Comparison of ENCODE assay signal across 9 cellular contexts in the genomic region with DNA sequence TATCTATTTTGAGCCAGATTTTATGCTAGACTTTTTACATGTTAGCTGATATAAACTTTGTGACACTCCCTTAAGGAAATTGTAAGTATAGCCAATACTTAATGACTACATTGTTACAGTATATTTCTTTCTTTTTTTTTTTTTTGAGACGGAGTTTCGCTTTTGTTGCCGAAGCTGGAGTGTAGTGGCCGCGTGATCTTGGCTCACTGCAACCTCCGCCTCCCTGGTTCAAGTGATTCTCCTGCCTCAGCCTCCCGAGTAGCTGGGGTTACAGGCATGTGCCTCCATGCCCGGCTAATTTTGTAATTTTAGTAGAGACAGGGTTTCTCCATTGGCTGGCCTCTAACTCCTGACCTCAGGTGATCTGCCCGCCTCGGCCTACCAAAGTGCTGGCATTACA. TPM values are rescaled to one million over a fixed set of nuclear protein-coding genes. Genes with fewer than 3 reads are reported as not detected.
DNase-seq lines count a peak whose midpoint lies in the region; ATAC-seq and TF ChIP-seq lines count a peak whose summit lies in the region.
"Not testable (repeated sequence)": the region's sequence is repeated elsewhere in the genome, so short reads cannot be mapped to it uniquely, and the experiment has no call there.
"Had no signal": no experiment of that assay in that cellular context is flagged by ENCODE, and none has a peak within 500 bp of the region (broad histone marks: within the 10 kb centered on the region; RNA-seq: fewer than 3 reads in every experiment).

No MANE protein-coding gene starts in this region.

- H4K20me1 ChIP-seq in DOHH2 (ENCODE audit: control insufficient read depth, insufficient read depth, low read depth, low read length) = not testable (repeated sequence)

- peaks cover 11% of the 10 kb centered on the region for H3K4me1 ChIP-seq in ACC112 (ENCODE audit: control insufficient read depth, insufficient read depth, low read length, unreplicated experiment)
- H3K4me1 ChIP-seq in DOHH2 (ENCODE audit: control insufficient read depth, low read length) = peaks cover 68% of the 10 kb centered on the region
- not testable (repeated sequence) for H3K4me1 ChIP-seq in endodermal cell (ENCODE audit: control insufficient read depth, insufficient read depth, low read length)

- H3K4me2 ChIP-seq in DOHH2 (ENCODE audit: low read length) = peak overlapping the region; percentile 48

- peaks cover 74% of the 10 kb centered on the region for H3K4me1 Mint-ChIP-seq in activated CD4-positive, alpha-beta T cell treated with anti-CD3 and anti-CD28 coated beads for 36 hours
- H3K4me1 Mint-ChIP-seq in activated T-helper 17 cell treated with anti-CD3 and anti-CD28 coated beads, Interleukin-2, amount 50 U/mL, for 72 hours = peaks cover 39% of the 10 kb centered on the region
- peaks cover 44% of the 10 kb centered on the region for H3K4me1 Mint-ChIP-seq in endodermal cell
- H3K4me1 Mint-ChIP-seq in nephron progenitor cell = not testable (repeated sequence)
- H3K4me1 Mint-ChIP-seq in stimulated activated naive CD8-positive, alpha-beta T cell treated with anti-CD3 and anti-CD28 coated beads, Interleukin-15, Interleukin-2, amounts not matched to agents 100 ng/mL and 50 ng/mL, for 24 hours (ENCODE audit: low read depth) = peaks cover 82% of the 10 kb centered on the region

- intact Hi-C loops in activated CD4-positive, alpha-beta T cell treated with anti-CD3 and anti-CD28 coated beads for 36 hours (cut with DNase I, micrococcal nuclease) = not testable (repeated sequence)

- not testable (repeated sequence) for DNase-seq in SK-N-MC (ENCODE audit: low read depth, low spot score); activated CD4-positive, alpha-beta T cell treated with anti-CD3 and anti-CD28 coated beads for 36 hours; endodermal cell; nephron progenitor cell

- 91 to 94% methylated on average over 7 to 10 of the region's 10 CpGs for WGBS in endodermal cell (ENCODE audit: insufficient coverage in 1 of 2, insufficient read length in 1 of 2), 2 experiments

- H3K36me3 ChIP-seq in ACC112 (ENCODE audit: insufficient read depth, low read length) = not testable (repeated sequence)
- H3K36me3 ChIP-seq in DOHH2 (ENCODE audit: control insufficient read depth, low read length) (peaks cover 60% of the 10 kb centered on the region), SK-N-MC (ENCODE audit: insufficient read depth, low read length) (peaks cover 65% of the 10 kb centered on the region), endodermal cell (ENCODE audit: control insufficient read depth, insufficient read depth, low read length) (peaks cover 15% of the 10 kb centered on the region)

- not testable (repeated sequence) for H3K9me3 Mint-ChIP-seq in activated CD4-positive, alpha-beta T cell treated with anti-CD3 and anti-CD28 coated beads for 36 hours (ENCODE audit: low read depth); activated T-helper 17 cell treated with anti-CD3 and anti-CD28 coated beads, Interleukin-2, amount 50 U/mL, for 72 hours; endodermal cell; stimulated activated naive CD8-positive, alpha-beta T cell treated with anti-CD3 and anti-CD28 coated beads, Interleukin-15, Interleukin-2, amounts not matched to agents 100 ng/mL and 50 ng/mL, for 24 hours
- H3K9me3 Mint-ChIP-seq in nephron progenitor cell = peaks cover 42% of the 10 kb centered on the region

- H3K36me3 Mint-ChIP-seq in activated CD4-positive, alpha-beta T cell treated with anti-CD3 and anti-CD28 coated beads for 36 hours (ENCODE audit: low read depth) = peaks cover 28% of the 10 kb centered on the region
- peaks cover 25% of the 10 kb centered on the region for H3K36me3 Mint-ChIP-seq in activated T-helper 17 cell treated with anti-CD3 and anti-CD28 coated beads, Interleukin-2, amount 50 U/mL, for 72 hours (ENCODE audit: low read depth)
- H3K36me3 Mint-ChIP-seq in endodermal cell (ENCODE audit: low read depth) = peaks cover 11% of the 10 kb centered on the region
- H3K36me3 Mint-ChIP-seq in nephron progenitor cell (ENCODE audit: low read depth) = peaks cover 91% of the 10 kb centered on the region
- peaks cover 36% of the 10 kb centered on the region for H3K36me3 Mint-ChIP-seq in stimulated activated naive CD8-positive, alpha-beta T cell treated with anti-CD3 and anti-CD28 coated beads, Interleukin-15, Interleukin-2, amounts not matched to agents 100 ng/mL and 50 ng/mL, for 24 hours (ENCODE audit: low read depth)

- H3K27me3 ChIP-seq in ACC112 (ENCODE audit: insufficient read depth, low read length); DOHH2 (ENCODE audit: control insufficient read depth, low read length); endodermal cell (ENCODE audit: control insufficient read depth, insufficient read depth, low read length, poor library complexity, severe bottlenecking): not testable (repeated sequence)

- peaks cover 31% of the 10 kb centered on the region for H3F3A ChIP-seq in DOHH2 (ENCODE audit: control insufficient read depth, insufficient read depth)

- H3K9ac ChIP-seq in SK-N-MC (ENCODE audit: insufficient read length); endodermal cell (ENCODE audit: extremely low read depth, low read length, poor library complexity, severe bottlenecking): not testable (repeated sequence)

- POLR2A ChIA-PET in activated CD4-positive, alpha-beta T cell treated with anti-CD3 and anti-CD28 coated beads for 36 hours (lab: Charles Lee) = interaction anchor here (0.9 kb wide), 1 partner anchor 231 kb away, joined by 4 read pairs; no protein-coding TSS in a partner anchor

- not testable (repeated sequence) for H2AFZ ChIP-seq in ACC112 (ENCODE audit: low read length, unreplicated experiment)

- not testable (repeated sequence) for H3K4me3 ChIP-seq in ACC112 (ENCODE audit: low read depth, low read length); DOHH2 (ENCODE audit: low read length); SK-N-MC; endodermal cell (ENCODE audit: low read length)

- not testable (repeated sequence) for H3K9me3 ChIP-seq in DOHH2 (ENCODE audit: control insufficient read depth, insufficient read depth, low read length); SK-N-MC (ENCODE audit: low read depth, low read length); endodermal cell (ENCODE audit: control insufficient read depth, low read length)

- H3K4me3 Mint-ChIP-seq in activated CD4-positive, alpha-beta T cell treated with anti-CD3 and anti-CD28 coated beads for 36 hours; endodermal cell; nephron progenitor cell; stimulated activated naive CD8-positive, alpha-beta T cell treated with anti-CD3 and anti-CD28 coated beads, Interleukin-15, Interleukin-2, amounts not matched to agents 100 ng/mL and 50 ng/mL, for 24 hours: not testable (repeated sequence)
- H3K4me3 Mint-ChIP-seq in activated T-helper 17 cell treated with anti-CD3 and anti-CD28 coated beads, Interleukin-2, amount 50 U/mL, for 72 hours = peak overlapping the region; percentile 77

- H3K27me3 Mint-ChIP-seq in activated CD4-positive, alpha-beta T cell treated with anti-CD3 and anti-CD28 coated beads for 36 hours; activated T-helper 17 cell treated with anti-CD3 and anti-CD28 coated beads, Interleukin-2, amount 50 U/mL, for 72 hours; endodermal cell (ENCODE audit: insufficient read depth); nephron progenitor cell (ENCODE audit: low read depth, poor library complexity); stimulated activated naive CD8-positive, alpha-beta T cell treated with anti-CD3 and anti-CD28 coated beads, Interleukin-15, Interleukin-2, amounts not matched to agents 100 ng/mL and 50 ng/mL, for 24 hours: not testable (repeated sequence)

- H3K79me2 ChIP-seq in ACC112 (ENCODE audit: control insufficient read depth, insufficient read depth, low read length, unreplicated experiment) = peaks cover 93% of the 10 kb centered on the region
- peaks cover 100% of the 10 kb centered on the region for H3K79me2 ChIP-seq in DOHH2 (ENCODE audit: control insufficient read depth, low read length)

- CTCF ChIA-PET in activated CD4-positive, alpha-beta T cell treated with anti-CD3 and anti-CD28 coated beads for 36 hours (lab: Charles Lee) = interaction anchor here (1.1 kb wide), 1 partner anchor 23 kb away, joined by 3 read pairs; no protein-coding TSS in a partner anchor

- ATAC-seq in activated CD4-positive, alpha-beta T cell treated with anti-CD3 and anti-CD28 coated beads for 36 hours; activated T-helper 17 cell treated with anti-CD3 and anti-CD28 coated beads, Interleukin-2, amount 50 U/mL, for 72 hours (replicated peaks): not testable (repeated sequence)

- H3K27ac Mint-ChIP-seq in activated CD4-positive, alpha-beta T cell treated with anti-CD3 and anti-CD28 coated beads for 36 hours = peak overlapping the region; percentile 51
- H3K27ac Mint-ChIP-seq in activated T-helper 17 cell treated with anti-CD3 and anti-CD28 coated beads, Interleukin-2, amount 50 U/mL, for 72 hours = peak overlapping the region; percentile 57
- H3K27ac Mint-ChIP-seq in endodermal cell (peak overlapping the region; percentile 95), nephron progenitor cell (peak overlapping the region; percentile 55)
- peak overlapping the region; percentile 63 for H3K27ac Mint-ChIP-seq in stimulated activated naive CD8-positive, alpha-beta T cell treated with anti-CD3 and anti-CD28 coated beads, Interleukin-15, Interleukin-2, amounts not matched to agents 100 ng/mL and 50 ng/mL, for 24 hours

- not testable (repeated sequence) for TF ChIP-seq CTCF in DOHH2 (IDR thresholded peaks at IDR 0.05; ENCODE audit: low read depth, low read length, poor library complexity, severe bottlenecking); endodermal cell (conservative IDR thresholded peaks at IDR 0.05); nephron progenitor cell (IDR thresholded peaks at IDR 0.05)

- peak overlapping the region; percentile 33; the same call in 1 of the 2 replicates for H3K27ac ChIP-seq in ACC112 (ENCODE audit: low read depth, low read length)
- H3K27ac ChIP-seq in DOHH2 (ENCODE audit: low read depth, low read length) = peak overlapping the region; percentile 58
- 0 out of 2 replicates have a peak overlapping the region, but pooled peaks have one; percentile 47 for H3K27ac ChIP-seq in SK-N-MC
- not testable (repeated sequence) for H3K27ac ChIP-seq in endodermal cell (ENCODE audit: low read depth, low read length)

- H3K9me2 ChIP-seq in DOHH2 (replicated peaks; ENCODE audit: control insufficient read depth, low read length) = not testable (repeated sequence)

RNA-seq across cellular contexts. Expression of gene NDUFC1, which starts 11.1 kb away (rescaled TPM):
- 10 to 100 TPM; 41.9 to 64.8 TPM for total RNA-seq in activated CD4-positive, alpha-beta T cell treated with anti-CD3 and anti-CD28 coated beads for 36 hours
- 10 to 100 TPM; 34.9 to 43.6 TPM for total RNA-seq in activated T-helper 17 cell treated with anti-CD3 and anti-CD28 coated beads, Interleukin-2, amount 50 U/mL, for 72 hours
- 10 to 100 TPM; 54.2 to 64.5 TPM for total RNA-seq in endodermal cell
- 84.0 TPM for polyA plus RNA-seq in endodermal cell (2013, experiment 1 of 2)
- polyA plus RNA-seq in endodermal cell (2013, experiment 2 of 2) = 82.4 TPM

RNA-seq across cellular contexts. Expression of gene NAA15, which starts 12.1 kb away (rescaled TPM):
- 100 to 1,000 TPM in 1 of 2 experiments, 10 to 100 TPM in 1; 64.3 to 113 TPM for total RNA-seq in activated CD4-positive, alpha-beta T cell treated with anti-CD3 and anti-CD28 coated beads for 36 hours
- total RNA-seq in activated T-helper 17 cell treated with anti-CD3 and anti-CD28 coated beads, Interleukin-2, amount 50 U/mL, for 72 hours = 100 to 1,000 TPM in 1 of 2 donors, 10 to 100 TPM in 1; 54.2 to 106 TPM
- total RNA-seq in endodermal cell = 10 to 100 TPM; 64.7 to 78.9 TPM
- polyA plus RNA-seq in endodermal cell (2013, experiment 1 of 2) = 47.2 TPM
- 44.2 TPM for polyA plus RNA-seq in endodermal cell (2013, experiment 2 of 2)

RNA-seq across cellular contexts. Expression of gene MGARP, which starts 33.4 kb away (rescaled TPM):
- total RNA-seq in activated CD4-positive, alpha-beta T cell treated with anti-CD3 and anti-CD28 coated beads for 36 hours = under 1 TPM; 0.21 to 0.35 TPM
- under 1 TPM in 1 of 2 donors, not detected in 1; 0.98 TPM for total RNA-seq in activated T-helper 17 cell treated with anti-CD3 and anti-CD28 coated beads, Interleukin-2, amount 50 U/mL, for 72 hours
- total RNA-seq in endodermal cell = 1 to 10 TPM in 1 of 2 donors, under 1 TPM in 1; 0.53 to 1.3 TPM
- polyA plus RNA-seq in endodermal cell (2013, experiment 1 of 2) = 1.2 TPM
- polyA plus RNA-seq in endodermal cell (2013, experiment 2 of 2) = 0.87 TPM
- total RNA-seq: Daoy had no signal
